Comparison of ENCODE assay signal across 23 cellular contexts in the genomic region with DNA sequence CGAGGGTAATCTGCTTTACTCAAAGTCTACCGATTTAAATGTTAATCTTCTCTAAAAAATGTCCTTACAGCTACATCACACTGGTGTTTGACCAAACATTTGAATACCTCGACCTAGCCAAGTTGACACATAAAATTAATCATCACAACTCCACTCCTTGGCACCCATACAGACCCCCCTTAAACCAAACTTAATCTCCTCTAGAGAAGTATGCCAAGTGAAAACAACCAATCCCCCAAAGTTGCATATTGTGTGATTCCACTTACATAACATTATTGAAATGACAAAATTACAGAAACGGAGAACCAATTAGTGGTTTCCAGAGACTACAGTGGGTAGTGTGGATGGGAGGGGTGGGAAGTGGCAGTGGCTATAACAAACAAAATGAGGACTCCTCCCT. TPM values are rescaled to one million over a fixed set of nuclear protein-coding genes. Genes with fewer than 3 reads are reported as not detected.
"Had no signal": no experiment of that assay in that cellular context is flagged by ENCODE, and none has a peak within 500 bp of the region (broad histone marks: within the 10 kb centered on the region; RNA-seq: fewer than 3 reads in every experiment).

No MANE protein-coding gene starts in this region.

- H3K27me3 ChIP-seq: cardiac muscle cell, esophagus muscularis mucosa, upper lobe of left lung had no signal

- H3K36me3 ChIP-seq: cardiac muscle cell, esophagus muscularis mucosa, upper lobe of left lung, WERI-Rb-1 had no signal

- H3K4me3 ChIP-seq: cardiac muscle cell, esophagus muscularis mucosa, upper lobe of left lung had no signal

- H3K9me3 ChIP-seq: upper lobe of left lung had no signal

- ATAC-seq: activated T-cell treated with anti-CD3 and anti-CD28 coated beads, Interleukin-2, amount 50 U/mL, for 72 hours; left lobe of liver; right cardiac atrium had no signal

- H3K4me1 ChIP-seq: upper lobe of left lung had no signal

- DNase-seq: activated CD4-positive, alpha-beta T cell treated with anti-CD3 and anti-CD28 coated beads for 1 hour; activated CD4-positive, alpha-beta T cell treated with anti-CD3 and anti-CD28 coated beads, Interleukin-2, amount 50 U/mL, for 4 hours; activated effector memory CD4-positive, alpha-beta T cell treated with anti-CD3 and anti-CD28 coated beads, Interleukin-2, amount 50 U/mL, for 16 hours; activated naive CD4-positive, alpha-beta T cell treated with anti-CD3 and anti-CD28 coated beads, Interleukin-2, amount 50 U/mL, for 16 hours; activated T-cell treated with anti-CD3 and anti-CD28 coated beads, Interleukin-2, amount 50 U/mL, for 72 hours; aorta; effector CD8-positive, alpha-beta T cell; foreskin melanocyte; kidney; right cardiac atrium; stimulated activated CD4-positive, alpha-beta T cell treated with anti-CD3 and anti-CD28 coated beads, Interleukin-2, amount 100 ng/mL, for 24 hours; upper lobe of left lung had no signal

- H3K27ac ChIP-seq: cardiac muscle cell, esophagus muscularis mucosa, upper lobe of left lung, WERI-Rb-1 had no signal

RNA-seq across cellular contexts. Expression of gene CAPNS2, which starts 39.3 kb away (rescaled TPM):
- total RNA-seq: activated CD8-positive, alpha-beta memory T cell treated with anti-CD3 and anti-CD28 coated beads for 36 hours; activated T-cell treated with anti-CD3 and anti-CD28 coated beads, Interleukin-2, amount 50 U/mL, for 72 hours; cardiac muscle cell; left lobe of liver; myocyte; progenitor cell of endocrine pancreas; skeletal muscle tissue had no signal
- polyA plus RNA-seq: aorta, cardiac muscle cell, neural cell had no signal

RNA-seq across cellular contexts. Expression of gene SLC6A2, which starts 50.0 kb away (rescaled TPM):
- total RNA-seq: activated CD8-positive, alpha-beta memory T cell treated with anti-CD3 and anti-CD28 coated beads for 36 hours; activated T-cell treated with anti-CD3 and anti-CD28 coated beads, Interleukin-2, amount 50 U/mL, for 72 hours; chondrocyte; left lobe of liver; myocyte; progenitor cell of endocrine pancreas; right cardiac atrium; T-helper 2 cell treated with Interferon-gamma antibody and Interleukin-4, amounts not matched to agents 100 ng/mL and 5 ng/mL, for 36 hours had no signal
- polyA plus RNA-seq: neural cell, right cardiac atrium had no signal
